In genomic region chr13:40637644-40638043, GRCh38 we compare ENCODE assay signal across 14 cellular contexts. TPM values are rescaled to one million over a fixed set of nuclear protein-coding genes. Genes with fewer than 3 reads are reported as not detected.
DNase-seq lines count a peak whose midpoint lies in the region; ATAC-seq and TF ChIP-seq lines count a peak whose summit lies in the region.
"Had no signal": no experiment of that assay in that cellular context is flagged by ENCODE, and none has a peak within 500 bp of the region (broad histone marks: within the 10 kb centered on the region; RNA-seq: fewer than 3 reads in every experiment).

No MANE protein-coding gene starts in this region.

- H3K9ac ChIP-seq in SU-DHL-6 (ENCODE audit: low read length) = no peak overlapping the region

- no peaks in the 10 kb centered on the region for H3K9me3 Mint-ChIP-seq in CD4-positive, alpha-beta T cell
- no peaks in the 10 kb centered on the region for H3K9me3 Mint-ChIP-seq in activated T-helper 1 cell treated with anti-CD3 and anti-CD28 coated beads, Interleukin-12 subunit alpha, Interleukin-12 subunit beta, Interleukin-2, Interleukin-4 antibody, amounts not matched to agents 30 ng/mL and 10 ng/mL and 1 ng/mL, durations not matched to agents 14 hours and 24 hours and 36 hours

- H3K4me3 ChIP-seq in SU-DHL-6 (ENCODE audit: insufficient read depth, low read length, poor library complexity, severe bottlenecking) = no peak overlapping the region
- no peak overlapping the region for H3K4me3 ChIP-seq in cardiac muscle cell

- H3K4me2 ChIP-seq in SU-DHL-6 (ENCODE audit: low read depth, low read length, poor library complexity, severe bottlenecking) = peak overlapping the region; percentile 34

- H3K9me2 ChIP-seq in SU-DHL-6 (replicated peaks; ENCODE audit: insufficient read depth, low read length) = no peaks in the 10 kb centered on the region

- H3K9me3 ChIP-seq in CD4-positive, alpha-beta T cell (ENCODE audit: control insufficient read depth, low read length) = no peaks in the 10 kb centered on the region
- H3K9me3 ChIP-seq in SU-DHL-6 (ENCODE audit: insufficient read depth, low read length) (no peaks in the 10 kb centered on the region), cardiac muscle cell (ENCODE audit: low read depth) (no peaks in the 10 kb centered on the region)

- no peaks in the 10 kb centered on the region for H3K27me3 ChIP-seq in CD4-positive, alpha-beta T cell (ENCODE audit: control insufficient read depth, insufficient read depth, low read length)
- no peaks in the 10 kb centered on the region for H3K27me3 ChIP-seq in SU-DHL-6 (ENCODE audit: low read length)
- no peaks in the 10 kb centered on the region for H3K27me3 ChIP-seq in cardiac muscle cell

- H3K4me3 Mint-ChIP-seq in CD4-positive, alpha-beta T cell = peak overlapping the region; percentile 31
- no peak overlapping the region for H3K4me3 Mint-ChIP-seq in activated T-helper 1 cell treated with anti-CD3 and anti-CD28 coated beads, Interleukin-12 subunit alpha, Interleukin-12 subunit beta, Interleukin-2, Interleukin-4 antibody, amounts not matched to agents 30 ng/mL and 10 ng/mL and 1 ng/mL, durations not matched to agents 14 hours and 24 hours and 36 hours
- H3K4me3 Mint-ChIP-seq: activated CD8-positive, alpha-beta memory T cell treated with anti-CD3 and anti-CD28 coated beads, Interleukin-2, amount 10 ng/mL, durations not matched to agents 7 days and 5 days; T-helper 17 cell had no signal

- POLR2A ChIA-PET in CD4-positive, alpha-beta T cell (lab: Charles Lee) = interaction anchor here (0.7 to 2.3 kb wide), 6 partner anchors 10 to 450 kb away, joined by 3 to 7 read pairs (median 4); no protein-coding TSS in a partner anchor

- CTCF ChIA-PET in CD4-positive, alpha-beta T cell (lab: Charles Lee) = interaction anchor here (0.7 to 1.3 kb wide), 2 partner anchors 24 to 526 kb away, joined by 3 to 4 read pairs; no protein-coding TSS in a partner anchor

- intact Hi-C loops in CD4-positive, alpha-beta T cell (cut with DNase I, micrococcal nuclease) = no loop called here
- intact Hi-C loops in activated T-helper 1 cell treated with anti-CD3 and anti-CD28 coated beads, Interleukin-12 subunit alpha, Interleukin-12 subunit beta, Interleukin-2, Interleukin-4 antibody, amounts not matched to agents 30 ng/mL and 10 ng/mL and 1 ng/mL, durations not matched to agents 14 hours and 24 hours and 36 hours (cut with micrococcal nuclease) = no loop called here

- H3F3A ChIP-seq in SU-DHL-6 (ENCODE audit: insufficient read depth) = peaks cover 50% of the 10 kb centered on the region

- peak overlapping the region; percentile 75 for H3K27ac Mint-ChIP-seq in CD4-positive, alpha-beta T cell
- no peak overlapping the region for H3K27ac Mint-ChIP-seq in activated T-helper 1 cell treated with anti-CD3 and anti-CD28 coated beads, Interleukin-12 subunit alpha, Interleukin-12 subunit beta, Interleukin-2, Interleukin-4 antibody, amounts not matched to agents 30 ng/mL and 10 ng/mL and 1 ng/mL, durations not matched to agents 14 hours and 24 hours and 36 hours
- H3K27ac Mint-ChIP-seq: activated CD8-positive, alpha-beta memory T cell treated with anti-CD3 and anti-CD28 coated beads, Interleukin-2, amount 10 ng/mL, durations not matched to agents 7 days and 5 days; T-helper 17 cell had no signal

- DNase-seq in CD4-positive, alpha-beta T cell = no peak
- DNase-seq in cardiac muscle cell (ENCODE audit: low read depth in 1 of 2, low spot score in 1 of 2) = no peak
- no peak for DNase-seq in omental fat pad (ENCODE audit: low spot score)
- DNase-seq in RKO (ENCODE audit: low spot score) = no peak
- DNase-seq in activated T-helper 1 cell treated with anti-CD3 and anti-CD28 coated beads, Interleukin-12 subunit alpha, Interleukin-12 subunit beta, Interleukin-2, Interleukin-4 antibody, amounts not matched to agents 30 ng/mL and 10 ng/mL and 1 ng/mL, durations not matched to agents 14 hours and 24 hours and 36 hours (ENCODE audit: low spot score) = no peak
- DNase-seq: activated CD8-positive, alpha-beta memory T cell treated with anti-CD3 and anti-CD28 coated beads, Interleukin-2, amount 10 ng/mL, durations not matched to agents 7 days and 5 days; C1 segment of cervical spinal cord; GOT3; NCI-H1694; NK-92 treated with Interleukin-12 subunit alpha and Interleukin-12 subunit beta, amount 100 ng/mL, for 24 hours; T-helper 17 cell had no signal

- H4K20me1 ChIP-seq in SU-DHL-6 (ENCODE audit: low read depth, low read length) = peaks cover 31% of the 10 kb centered on the region; the same call in 1 of the 2 replicates

- H3K27ac ChIP-seq in CD4-positive, alpha-beta T cell (ENCODE audit: low read depth, low read length) = no peak overlapping the region
- H3K27ac ChIP-seq in SU-DHL-6 (ENCODE audit: low read depth, low read length) (peak overlapping the region; percentile 41), cardiac muscle cell (peak overlapping the region; percentile 64)

- no peak for TF ChIP-seq CTCF in CD4-positive, alpha-beta T cell (IDR thresholded peaks at IDR 0.05)
- TF ChIP-seq CTCF in SU-DHL-6 (IDR thresholded peaks at IDR 0.05; ENCODE audit: insufficient read depth, low read length, poor library complexity, severe bottlenecking) (no peak), cardiac muscle cell (IDR thresholded peaks at IDR 0.05; ENCODE audit: low read depth, low read length) (no peak), omental fat pad (IDR thresholded peaks at IDR 0.05) (no peak)

- H3K36me3 ChIP-seq in SU-DHL-6 (ENCODE audit: low read length) = no peaks in the 10 kb centered on the region
- H3K36me3 ChIP-seq in cardiac muscle cell = no peaks in the 10 kb centered on the region

- peaks cover 11% of the 10 kb centered on the region for H3K4me1 ChIP-seq in cardiac muscle cell (ENCODE audit: low read depth)

- H2AFZ ChIP-seq in SU-DHL-6 (ENCODE audit: low read depth, low read length, severe bottlenecking) = no peak overlapping the region

- H3K79me2 ChIP-seq in SU-DHL-6 (ENCODE audit: insufficient read depth, low read length) = peaks cover 100% of the 10 kb centered on the region

- no peak for ATAC-seq in CD4-positive, alpha-beta T cell (ENCODE audit: poor library complexity)
- ATAC-seq in omental fat pad (ENCODE audit: low FRiP score) = peak; percentile 20
- ATAC-seq in HG03457 (IDR thresholded peaks at IDR 0.05; ENCODE audit: unreplicated experiment) = no peak
- no peak for ATAC-seq in HG03108 (IDR thresholded peaks at IDR 0.05; ENCODE audit: unreplicated experiment)
- ATAC-seq: activated CD8-positive, alpha-beta memory T cell treated with anti-CD3 and anti-CD28 coated beads, Interleukin-2, amount 10 ng/mL, durations not matched to agents 7 days and 5 days; T-helper 17 cell had no signal

- H3K4me1 Mint-ChIP-seq in CD4-positive, alpha-beta T cell (ENCODE audit: low read depth) = peaks cover 93% of the 10 kb centered on the region
- H3K4me1 Mint-ChIP-seq in activated T-helper 1 cell treated with anti-CD3 and anti-CD28 coated beads, Interleukin-12 subunit alpha, Interleukin-12 subunit beta, Interleukin-2, Interleukin-4 antibody, amounts not matched to agents 30 ng/mL and 10 ng/mL and 1 ng/mL, durations not matched to agents 14 hours and 24 hours and 36 hours (ENCODE audit: low read depth) = peaks cover 81% of the 10 kb centered on the region

- no peaks in the 10 kb centered on the region for H3K27me3 Mint-ChIP-seq in CD4-positive, alpha-beta T cell
- H3K27me3 Mint-ChIP-seq in activated T-helper 1 cell treated with anti-CD3 and anti-CD28 coated beads, Interleukin-12 subunit alpha, Interleukin-12 subunit beta, Interleukin-2, Interleukin-4 antibody, amounts not matched to agents 30 ng/mL and 10 ng/mL and 1 ng/mL, durations not matched to agents 14 hours and 24 hours and 36 hours (ENCODE audit: insufficient read depth) = no peaks in the 10 kb centered on the region
- H3K27me3 Mint-ChIP-seq: activated CD8-positive, alpha-beta memory T cell treated with anti-CD3 and anti-CD28 coated beads, Interleukin-2, amount 10 ng/mL, durations not matched to agents 7 days and 5 days; T-helper 17 cell had no signal

- peaks cover 59% of the 10 kb centered on the region for H3K36me3 Mint-ChIP-seq in CD4-positive, alpha-beta T cell (ENCODE audit: low read depth)
- H3K36me3 Mint-ChIP-seq in activated T-helper 1 cell treated with anti-CD3 and anti-CD28 coated beads, Interleukin-12 subunit alpha, Interleukin-12 subunit beta, Interleukin-2, Interleukin-4 antibody, amounts not matched to agents 30 ng/mL and 10 ng/mL and 1 ng/mL, durations not matched to agents 14 hours and 24 hours and 36 hours (ENCODE audit: low read depth) = peaks cover 17% of the 10 kb centered on the region

RNA-seq across cellular contexts. Expression of gene FOXO1, which starts 28.8 kb away (rescaled TPM):
- total RNA-seq in CD4-positive, alpha-beta T cell = 100 to 1,000 TPM in 1 of 2 experiments, 10 to 100 TPM in 1; 93.1 to 101 TPM
- total RNA-seq in cardiac muscle cell = 6.8 and 10.5 TPM in 2 replicates
- polyA plus RNA-seq in cardiac muscle cell = 14.0 and 24.9 TPM in 2 replicates
- total RNA-seq in omental fat pad = 100 to 1,000 TPM in 1 of 4 donors, 10 to 100 TPM in 3; 65.7 to 111 (median 87.5) TPM
- total RNA-seq in activated T-helper 1 cell treated with anti-CD3 and anti-CD28 coated beads, Interleukin-12 subunit alpha, Interleukin-12 subunit beta, Interleukin-2, Interleukin-4 antibody, amounts not matched to agents 30 ng/mL and 10 ng/mL and 1 ng/mL, durations not matched to agents 14 hours and 24 hours and 36 hours = 41.9 and 43.1 TPM in 2 replicates
